Comparison of ENCODE assay signal across 8 cellular contexts in genomic region chr17:40113961-40114272, GRCh38. TPM values are rescaled to one million over a fixed set of nuclear protein-coding genes. Genes with fewer than 3 reads are reported as not detected.
DNase-seq lines count a peak whose midpoint lies in the region; ATAC-seq and TF ChIP-seq lines count a peak whose summit lies in the region.

No MANE protein-coding gene starts in this region.

- no peak for TF ChIP-seq POLR2A in gastroesophageal sphincter (IDR thresholded peaks at IDR 0.05)

- H3K4me1 ChIP-seq in gastroesophageal sphincter = peaks cover 23 to 63% (median 43%) of the 10 kb centered on the region in 3 donors

- TF ChIP-seq CTCF in gastroesophageal sphincter (IDR thresholded peaks at IDR 0.05) = no peak

- TF ChIP-seq EP300 in gastroesophageal sphincter (IDR thresholded peaks at IDR 0.05) = no peak

- H3K9me3 ChIP-seq in T-helper 17 cell (ENCODE audit: control insufficient read depth, low read length, poor library complexity, severe bottlenecking) = no peaks in the 10 kb centered on the region
- no peaks in the 10 kb centered on the region for H3K9me3 ChIP-seq in gastroesophageal sphincter

- H3K27me3 ChIP-seq in H7 (ENCODE audit: control insufficient read depth, insufficient read depth, low read length) (no peaks in the 10 kb centered on the region), gastroesophageal sphincter (no peaks in the 10 kb centered on the region)

- WGBS in gastroesophageal sphincter (ENCODE audit: low coverage in 1 of 2), 2 donors = 0 to 27% methylated on average over 1 to 4 of the region's 5 CpGs

- no peaks in the 10 kb centered on the region for H3K27me3 Mint-ChIP-seq in T-helper 17 cell

- no peaks in the 10 kb centered on the region for H3K36me3 Mint-ChIP-seq in T-helper 17 cell (ENCODE audit: low read depth)

- H3K4me3 Mint-ChIP-seq in T-helper 17 cell = peak overlapping the region; percentile 95

- H3K4me1 Mint-ChIP-seq in T-helper 17 cell = peaks cover 45% of the 10 kb centered on the region

- ATAC-seq in T-helper 17 cell = no peak
- ATAC-seq in gastroesophageal sphincter = no peak
- ATAC-seq in GM21526 (IDR thresholded peaks at IDR 0.05; ENCODE audit: low FRiP score, unreplicated experiment) = no peak

- DNase-seq in H7 (peak; percentile 38), T-helper 17 cell (no peak), GM19240 (ENCODE audit: insufficient read length, low spot score) (no peak)
- DNase-seq in effector CD8-positive, alpha-beta T cell (lab: John Stamatoyannopoulos, UW) = no peak
- no peak for DNase-seq in stimulated activated CD4-positive, alpha-beta T cell treated with anti-CD3 and anti-CD28 coated beads, Interleukin-1b, Interleukin-23, amount 100 ng/mL, for 48 hours

- H3K4me3 ChIP-seq in H7 (ENCODE audit: insufficient read depth, low read depth, low read length) (0 out of 2 replicates have a peak overlapping the region, but pooled peaks have one; percentile 36), gastroesophageal sphincter (peak overlapping the region in 1 of 2 donors; percentile 48), skin epidermis (peak overlapping the region in 3 of 7 experiments; percentile 40 to 42 (median 41))

- no peaks in the 10 kb centered on the region for H3K36me3 ChIP-seq in H7 (replicated peaks; ENCODE audit: control insufficient read depth, insufficient read depth, low read length)
- no peaks in the 10 kb centered on the region for H3K36me3 ChIP-seq in gastroesophageal sphincter

- H3K27ac ChIP-seq in gastroesophageal sphincter (peak overlapping the region; percentile 48 to 99 (median 96)), skin epidermis (peak overlapping the region in 20 of 21 experiments; percentile 63 to 99 (median 85))

- peak overlapping the region; percentile 100 for H3K27ac Mint-ChIP-seq in T-helper 17 cell

RNA-seq across cellular contexts. Expression of gene MSL1, which starts 7.9 kb away (rescaled TPM):
- total RNA-seq in H7 (2014; rRNA removed; shearing (Covaris generic)) = 44.2 and 70.0 TPM in 2 replicates
- 100 to 1,000 TPM; 101 to 106 TPM for total RNA-seq in T-helper 17 cell
- total RNA-seq in gastroesophageal sphincter = 100 to 1,000 TPM in 1 of 4 donors, 10 to 100 TPM in 3; 67.0 to 107 (median 88.1) TPM

RNA-seq across cellular contexts. Expression of gene NR1D1, which starts 13.5 kb away (rescaled TPM):
- 1.8 and 3.4 TPM in 2 replicates for total RNA-seq in H7 (2014; rRNA removed; shearing (Covaris generic))
- total RNA-seq in T-helper 17 cell = 100 to 1,000 TPM; 102 to 145 TPM
- total RNA-seq in gastroesophageal sphincter = 10 to 100 TPM in 3 of 4 donors, 1 to 10 TPM in 1; 1.5 to 20.4 (median 18.3) TPM

RNA-seq across cellular contexts. Expression of gene CASC3, which starts 26.4 kb away (rescaled TPM):
- total RNA-seq in H7 (2014; rRNA removed; shearing (Covaris generic)) = 55.4 and 76.0 TPM in 2 replicates
- total RNA-seq in T-helper 17 cell = 100 to 1,000 TPM; 168 to 176 TPM
- total RNA-seq in gastroesophageal sphincter = 100 to 1,000 TPM in 1 of 4 donors, 10 to 100 TPM in 3; 63.1 to 114 (median 89.1) TPM

RNA-seq across cellular contexts. Expression of gene THRA, which starts 51.2 kb away (rescaled TPM):
- 13.2 and 15.2 TPM in 2 replicates for total RNA-seq in H7 (2014; rRNA removed; shearing (Covaris generic))
- total RNA-seq in T-helper 17 cell = 10 to 100 TPM; 29.8 to 32.2 TPM
- 100 to 1,000 TPM in 2 of 4 donors, 10 to 100 TPM in 2; 84.8 to 133 (median 102) TPM for total RNA-seq in gastroesophageal sphincter

RNA-seq across cellular contexts. Expression of gene MED24, which starts 59.7 kb away (rescaled TPM):
- 85.6 and 99.9 TPM in 2 replicates for total RNA-seq in H7 (2014; rRNA removed; shearing (Covaris generic))
- 10 to 100 TPM; 73.7 to 77.5 TPM for total RNA-seq in T-helper 17 cell
- total RNA-seq in gastroesophageal sphincter = 10 to 100 TPM; 42.1 to 57.9 (median 50.3) TPM

Comparison
In these comparisons a context has a peak if more than half of its experiments do, and no peak if none do; other contexts are left out.
1. RNA of gene NR1D1, which starts 13.5 kb away (total RNA-seq): 102 to 145 TPM in T-helper 17 cell; 1.5 to 20.4 TPM in gastroesophageal sphincter and 1.8 to 3.4 TPM in H7; every median in the first group is over 4 times any median in the second.